18 cellular contexts compared by ENCODE assay signal in genomic region chr3:165192610-165193192, GRCh38. TPM values are rescaled to one million over a fixed set of nuclear protein-coding genes. Genes with fewer than 3 reads are reported as not detected.
DNase-seq lines count a peak whose midpoint lies in the region; ATAC-seq and TF ChIP-seq lines count a peak whose summit lies in the region.
"Had no signal": no experiment of that assay in that cellular context is flagged by ENCODE, and none has a peak within 500 bp of the region (broad histone marks: within the 10 kb centered on the region; RNA-seq: fewer than 3 reads in every experiment).

No MANE protein-coding gene starts in this region.

- CTCF ChIA-PET in WTC11 (lab: Charles Lee): interaction anchor here (0.5 to 5.3 kb wide), 6 partner anchors 14 to 198 kb away, joined by 3 to 53 read pairs (median 5); no protein-coding TSS in a partner anchor

- peaks cover 39% of the 10 kb centered on the region for H3K27me3 ChIP-seq in GM23338 (ENCODE audit: insufficient read depth)

- H3K79me2 ChIP-seq in GM23338 (replicated peaks; ENCODE audit: insufficient read depth): no peaks in the 10 kb centered on the region

- 0 out of 2 replicates have a peak, but pooled peaks cover 4% of the 10 kb centered on the region for H3K9me2 ChIP-seq in GM23338 (ENCODE audit: insufficient read depth)

- H3K27ac ChIP-seq in GM23338 (ENCODE audit: low read depth): peak overlapping the region; percentile 76; the same call in 1 of the 2 replicates
- H3K27ac ChIP-seq: breast epithelium had no signal

- POLR2A ChIA-PET in WTC11 (lab: Charles Lee): interaction anchor here (0.6 to 0.7 kb wide), 5 partner anchors 19 to 584 kb away, joined by 3 read pairs; no protein-coding TSS in a partner anchor

- no peaks in the 10 kb centered on the region for H3K36me3 ChIP-seq in GM23338 (ENCODE audit: insufficient read depth)
- H3K36me3 ChIP-seq: breast epithelium, MG63 had no signal

- peak overlapping the region; percentile 81 for H3K4me3 ChIP-seq in GM23338
- H3K4me3 ChIP-seq: MG63, mucosa of descending colon had no signal

- peaks cover 47% of the 10 kb centered on the region for H3K27me3 Mint-ChIP-seq in GM23338 (ENCODE audit: insufficient read depth, low read depth, poor library complexity)
- peaks cover 41% of the 10 kb centered on the region for H3K27me3 Mint-ChIP-seq in WTC11 (ENCODE audit: low read depth)
- H3K27me3 Mint-ChIP-seq in osteocyte (ENCODE audit: unreplicated experiment): peaks cover 69% of the 10 kb centered on the region

- no peaks in the 10 kb centered on the region for H4K20me1 ChIP-seq in GM23338 (replicated peaks; ENCODE audit: insufficient read depth)

- H3K9me3 Mint-ChIP-seq in GM23338: no peaks in the 10 kb centered on the region
- no peaks in the 10 kb centered on the region; the same call in 1 of the 2 replicates for H3K9me3 Mint-ChIP-seq in WTC11
- no peaks in the 10 kb centered on the region for H3K9me3 Mint-ChIP-seq in osteocyte (ENCODE audit: unreplicated experiment)

- no peak for TF ChIP-seq CTCF in GM23338 (conservative IDR thresholded peaks at IDR 0.05; ENCODE audit: low read depth in 2 of 2)
- no peak for TF ChIP-seq CTCF in WTC11 (IDR thresholded peaks at IDR 0.05)
- TF ChIP-seq CTCF in osteocyte (IDR thresholded peaks at IDR 0.05): no peak

- H3K4me1 Mint-ChIP-seq in GM23338 (peaks cover 24% of the 10 kb centered on the region), WTC11 (peaks cover 36% of the 10 kb centered on the region), osteocyte (ENCODE audit: unreplicated experiment) (peaks cover 41% of the 10 kb centered on the region)

- peak overlapping the region; percentile 94 for H2AFZ ChIP-seq in GM23338

- H3K27ac Mint-ChIP-seq in GM23338 (peak overlapping the region; percentile 96), WTC11 (peak overlapping the region; percentile 97; the same call in 1 of the 2 replicates), osteocyte (ENCODE audit: unreplicated experiment) (no peak overlapping the region)
- H3K27ac Mint-ChIP-seq: immature natural killer cell had no signal

- H3K36me3 Mint-ChIP-seq in GM23338 (ENCODE audit: low read depth) (peaks cover 10% of the 10 kb centered on the region; the same call in 1 of the 3 replicates), WTC11 (peaks cover 11% of the 10 kb centered on the region), osteocyte (ENCODE audit: unreplicated experiment) (no peaks in the 10 kb centered on the region)
- H3K36me3 Mint-ChIP-seq: immature natural killer cell had no signal

- H3F3A ChIP-seq in GM23338 (replicated peaks; ENCODE audit: low read depth): peaks cover 4% of the 10 kb centered on the region; the same call in 1 of the 2 replicates

- H3K4me2 ChIP-seq in GM23338: peak overlapping the region; percentile 98

- H3K4me3 Mint-ChIP-seq in GM23338: peak overlapping the region; percentile 84
- H3K4me3 Mint-ChIP-seq in WTC11: peak overlapping the region; percentile 86
- peak overlapping the region; percentile 77 for H3K4me3 Mint-ChIP-seq in osteocyte (ENCODE audit: unreplicated experiment)
- H3K4me3 Mint-ChIP-seq: immature natural killer cell had no signal

- peaks cover 20% of the 10 kb centered on the region for H3K4me1 ChIP-seq in GM23338 (ENCODE audit: insufficient read depth)

- ATAC-seq in GM23338 (peak; percentile 74), WTC11 (peak; percentile 75), GM19463 (IDR thresholded peaks at IDR 0.05; ENCODE audit: unreplicated experiment) (no peak), HG02610 (IDR thresholded peaks at IDR 0.05; ENCODE audit: unreplicated experiment) (no peak)
- ATAC-seq: mucosa of descending colon, right cardiac atrium had no signal

- DNase-seq in GM23338 (ENCODE audit: low spot score) (peak; percentile 87), WTC11 (ENCODE audit: low spot score) (peak; percentile 57), iPS DF 19.7 (ENCODE audit: low read depth, low spot score) (peak; percentile 74), osteocyte (ENCODE audit: extremely low spot score, unreplicated experiment) (no peak), dedifferentiated amniotic fluid mesenchymal stem cell (ENCODE audit: extremely low spot score) (no peak), DMS79 treated with DMSO at 0.1 percent for 48 hours (lab: John Stamatoyannopoulos, UW) (no peak)
- DNase-seq: activated CD8-positive, alpha-beta memory T cell treated with anti-CD3 and anti-CD28 coated beads for 24 hours; activated effector memory CD4-positive, alpha-beta T cell treated with anti-CD3 and anti-CD28 coated beads, Interleukin-2, amount 50 U/mL, for 16 hours; DND-41; erythroblast; immature natural killer cell; MG63; mucosa of descending colon; right cardiac atrium had no signal

TF ChIP-seq in WTC11, 78 proteins besides CTCF, POLR2A, EP300 and RAD21:
- TF ChIP-seq GABPB1 (CRISPR knock-in tag; IDR thresholded peaks at IDR 0.05) (no peak), ETV6 (CRISPR knock-in tag; IDR thresholded peaks at IDR 0.05) (no peak), ZMAT4 (CRISPR knock-in tag; IDR thresholded peaks at IDR 0.05) (no peak)

RNA-seq across cellular contexts. Expression of gene SLITRK3, which starts 3.5 kb away (rescaled TPM):
- total RNA-seq in GM23338 (2014; rRNA removed; shearing (Covaris generic)): 1.7 and 3.2 TPM in 2 replicates
- 0.90 and 1.2 TPM in 2 replicates for polyA plus RNA-seq in GM23338 (2016; fragmentation: Nextera tagmentation; extraction: Ambion mirVana)
- 4.4 to 5.4 TPM (median 5.2 TPM) in 3 replicates for total RNA-seq in WTC11 (2021)
- total RNA-seq in osteocyte: 0.27 and 0.37 TPM in 2 replicates
- polyA plus RNA-seq: BJ, immature natural killer cell had no signal

Comparison
In these comparisons a context has a peak if more than half of its experiments do, and no peak if none do; other contexts are left out.
1. ATAC-seq: peak in GM23338 (single experiment) and WTC11 (single experiment); none in GM19463 (single experiment) and HG02610 (single experiment).
2. DNase-seq: peak in GM23338 (single experiment), WTC11 (single experiment) and iPS DF 19.7 (single experiment); none in osteocyte (single experiment), dedifferentiated amniotic fluid mesenchymal stem cell (single experiment) and DMS79 treated with DMSO at 0.1 percent for 48 hours (single experiment).
3. Peak in every context shown above with its lines, with median percentiles within 50 percentile points of each other: H3K4me3 Mint-ChIP-seq.